ENCODE assay signal across 19 cellular contexts in genomic region chr17:81424613-81425017, GRCh38. TPM values are rescaled to one million over a fixed set of nuclear protein-coding genes. Genes with fewer than 3 reads are reported as not detected.
A peak's percentile ranks its signal among the peaks of the same experiment; 100 is the strongest.
DNase-seq lines count a peak whose midpoint lies in the region; ATAC-seq and TF ChIP-seq lines count a peak whose summit lies in the region.
"Had no signal": no experiment of that assay in that cellular context is flagged by ENCODE, and none has a peak within 500 bp of the region (broad histone marks: within the 10 kb centered on the region; RNA-seq: fewer than 3 reads in every experiment).

No MANE protein-coding gene starts in this region.

- DNase-seq in activated CD8-positive, alpha-beta memory T cell treated with anti-CD3 and anti-CD28 coated beads, Interleukin-2, amount 50 U/mL, for 48 hours = peak; percentile 67
- DNase-seq in activated CD8-positive, alpha-beta memory T cell treated with anti-CD3 and anti-CD28 coated beads for 24 hours = no peak
- DNase-seq in SJSA1 (ENCODE audit: low read depth in 1 of 2, low spot score in 2 of 2) (no peak), foreskin keratinocyte (no peak), GOT3 (lab: John Stamatoyannopoulos, UW) (no peak), COR-L47 (lab: John Stamatoyannopoulos, UW) (no peak)
- DNase-seq: 8988T; BE2C; Caco-2; CD4-positive, CD25-positive, alpha-beta regulatory T cell; MG63; NCI-H1048; NCI-H1436; NCI-H1930; NCI-H226; NCI-H524 had no signal

- H3K27me3 ChIP-seq in SJSA1 (replicated peaks) (no peaks in the 10 kb centered on the region), foreskin keratinocyte (peaks cover 20% of the 10 kb centered on the region)
- H3K27me3 ChIP-seq: MG63 had no signal

- H3K36me3 ChIP-seq in SJSA1 = no peaks in the 10 kb centered on the region; the same call in 1 of the 2 replicates
- H3K36me3 ChIP-seq: BE2C, HAP-1 had no signal

- no peak for ATAC-seq in foreskin keratinocyte
- no peak for ATAC-seq in HG03565 (IDR thresholded peaks at IDR 0.05; ENCODE audit: unreplicated experiment)
- ATAC-seq in GM21367 (IDR thresholded peaks at IDR 0.05; ENCODE audit: unreplicated experiment) = no peak

- H3K27ac ChIP-seq in SJSA1 (peak overlapping the region; percentile 99; the same call in 1 of the 2 replicates), foreskin keratinocyte (peak overlapping the region; percentile 90)

- peaks cover 3% of the 10 kb centered on the region for H3K9me3 ChIP-seq in SJSA1 (replicated peaks)
- H3K9me3 ChIP-seq: BE2C, Caco-2, HAP-1, MG63 had no signal

- H3K4me1 ChIP-seq in SJSA1 (replicated peaks) (peaks cover 74% of the 10 kb centered on the region), foreskin keratinocyte (peaks cover 19% of the 10 kb centered on the region)

- TF ChIP-seq CTCF in foreskin keratinocyte (conservative IDR thresholded peaks at IDR 0.05) = no peak

- no peak overlapping the region for H3K4me3 ChIP-seq in SJSA1
- H3K4me3 ChIP-seq: HAP-1, MG63 had no signal

RNA-seq across cellular contexts. Expression of gene BAHCC1, which starts 29.4 kb away (rescaled TPM):
- 5.7 and 6.6 TPM in 2 replicates for total RNA-seq in SJSA1 (2014; rRNA removed; shearing (Covaris generic))
- total RNA-seq in foreskin keratinocyte = 4.4 and 5.6 TPM in 2 replicates
- 1.7 and 2.2 TPM in 2 replicates for polyA plus RNA-seq in foreskin keratinocyte
- polyA plus RNA-seq: CD4-positive, CD25-positive, alpha-beta regulatory T cell had no signal
